In the genomic region with DNA sequence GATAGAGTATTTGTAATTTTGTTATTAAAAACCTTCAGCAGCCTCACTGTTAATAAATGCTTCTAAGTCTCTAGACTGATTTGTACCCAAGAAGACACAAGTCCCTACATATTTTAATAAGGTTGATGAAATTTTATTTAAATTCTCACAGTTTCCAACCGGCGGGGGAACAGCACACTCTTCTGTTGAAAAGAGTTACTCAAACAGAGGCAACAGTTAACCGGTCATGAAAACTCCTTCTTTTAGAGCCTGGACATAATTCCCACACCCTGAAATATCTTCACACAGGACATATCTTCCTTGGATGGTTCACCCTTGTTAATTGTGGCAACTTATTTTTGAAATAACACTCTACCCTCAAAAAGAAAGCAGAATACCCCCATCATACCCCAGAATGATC, we compare ENCODE assay signal across 9 cellular contexts.
A peak's percentile ranks its signal among the peaks of the same experiment; 100 is the strongest.
DNase-seq lines count a peak whose midpoint lies in the region; ATAC-seq, FAIRE-seq and TF ChIP-seq lines count a peak whose summit lies in the region.
"Had no signal": no experiment of that assay in that cellular context is flagged by ENCODE, and none has a peak within 500 bp of the region (broad histone marks: within the 10 kb centered on the region; RNA-seq: fewer than 3 reads in every experiment).

No MANE protein-coding gene starts in this region.

- TF ChIP-seq CTCF in Loucy (conservative IDR thresholded peaks at IDR 0.05; ENCODE audit: low read length) (peak; percentile 49), right atrium auricular region (IDR thresholded peaks at IDR 0.05) (peak; percentile 24 to 66), prostate gland (IDR thresholded peaks at IDR 0.05) (peak in 2 of 4 experiments; percentile 8 to 65)

- peaks cover 80% of the 10 kb centered on the region for H3K79me2 ChIP-seq in Loucy (ENCODE audit: insufficient read depth, low read length)

- intact Hi-C loops in prostate gland (cut with DNase I): loop anchor here (5.0 to 10.0 kb wide), 3 partner anchors 278 to 770 kb away; a partner anchor contains a TSS

- H3K9me3 Mint-ChIP-seq in activated naive CD4-positive, alpha-beta T cell treated with anti-CD3 and anti-CD28 coated beads, Interleukin-2, amount 50 U/mL, for 24 hours: no peaks in the 10 kb centered on the region

- peak overlapping the region; percentile 97 for H3K4me3 Mint-ChIP-seq in activated naive CD4-positive, alpha-beta T cell treated with anti-CD3 and anti-CD28 coated beads, Interleukin-2, amount 50 U/mL, for 24 hours

- peak overlapping the region; percentile 77 to 84 for H3K27ac ChIP-seq in right atrium auricular region
- peak overlapping the region; percentile 80 to 83 for H3K27ac ChIP-seq in prostate gland

- H4K20me1 ChIP-seq in Loucy (ENCODE audit: insufficient read depth, low read length, poor library complexity, severe bottlenecking): peaks cover 4% of the 10 kb centered on the region

- H3K36me3 ChIP-seq in Loucy (ENCODE audit: insufficient read depth, low read length) (no peaks in the 10 kb centered on the region), right atrium auricular region (no peaks in the 10 kb centered on the region), prostate gland (no peaks in the 10 kb centered on the region)

- H3K9me3 ChIP-seq in Loucy (ENCODE audit: insufficient read depth, low read depth, low read length) (no peaks in the 10 kb centered on the region), right atrium auricular region (no peaks in the 10 kb centered on the region), prostate gland (no peaks in the 10 kb centered on the region)

- no peaks in the 10 kb centered on the region for H3K27me3 ChIP-seq in Loucy (ENCODE audit: insufficient read depth, low read length, poor library complexity, severe bottlenecking)
- no peaks in the 10 kb centered on the region for H3K27me3 ChIP-seq in right atrium auricular region
- no peaks in the 10 kb centered on the region for H3K27me3 ChIP-seq in prostate gland (replicated peaks; ENCODE audit: insufficient read depth)

- H3K9me2 ChIP-seq in Loucy (replicated peaks; ENCODE audit: low read depth, low read length): no peaks in the 10 kb centered on the region

- H2AFZ ChIP-seq in Loucy (ENCODE audit: low read length): peak overlapping the region; percentile 57; the same call in 1 of the 2 replicates

- FAIRE-seq in H54 (lab: Jason Lieb, UNC): no peak
- FAIRE-seq: keratinocyte had no signal

- H3K9ac ChIP-seq in Loucy (ENCODE audit: low read depth, low read length, poor library complexity, severe bottlenecking): peak overlapping the region; percentile 75

- H3K4me1 Mint-ChIP-seq in activated naive CD4-positive, alpha-beta T cell treated with anti-CD3 and anti-CD28 coated beads, Interleukin-2, amount 50 U/mL, for 24 hours: peaks cover 74% of the 10 kb centered on the region

- peak overlapping the region; percentile 100 for H3K27ac Mint-ChIP-seq in activated naive CD4-positive, alpha-beta T cell treated with anti-CD3 and anti-CD28 coated beads, Interleukin-2, amount 50 U/mL, for 24 hours

- peaks cover 79% of the 10 kb centered on the region for H3K4me1 ChIP-seq in Loucy (ENCODE audit: insufficient read depth, low read length, poor library complexity, severe bottlenecking)
- H3K4me1 ChIP-seq in right atrium auricular region: peaks cover 0 to 23% of the 10 kb centered on the region in 2 donors
- H3K4me1 ChIP-seq in prostate gland (replicated peaks): no peaks in the 10 kb centered on the region

- H3K27me3 Mint-ChIP-seq in activated naive CD4-positive, alpha-beta T cell treated with anti-CD3 and anti-CD28 coated beads, Interleukin-2, amount 50 U/mL, for 24 hours: no peaks in the 10 kb centered on the region

- 10% methylated on average over 3 of the region's 3 CpGs for WGBS in prostate gland

- H3K4me3 ChIP-seq in Loucy (ENCODE audit: low read length, poor library complexity, severe bottlenecking) (peak overlapping the region; percentile 73), right atrium auricular region (peak overlapping the region; percentile 24 to 42), prostate gland (peak overlapping the region; percentile 15 to 28)

- peak overlapping the region; percentile 85 for H3K4me2 ChIP-seq in Loucy (ENCODE audit: low read depth, low read length, poor library complexity, severe bottlenecking)

- peaks cover 6% of the 10 kb centered on the region; the same call in 1 of the 2 replicates for H3F3A ChIP-seq in Loucy (ENCODE audit: low read depth)

- TF ChIP-seq POLR2A in prostate gland (IDR thresholded peaks at IDR 0.05): no peak
- no peak for TF ChIP-seq POLR2A in H54 (IDR thresholded peaks at IDR 0.05; ENCODE audit: low read depth, low read length)

- peaks cover 20% of the 10 kb centered on the region for H3K36me3 Mint-ChIP-seq in activated naive CD4-positive, alpha-beta T cell treated with anti-CD3 and anti-CD28 coated beads, Interleukin-2, amount 50 U/mL, for 24 hours

- DNase-seq in right atrium auricular region (ENCODE audit: low spot score) (no peak), prostate gland (ENCODE audit: low spot score) (peak; percentile 22), H54 (ENCODE audit: insufficient read length, low spot score) (no peak), iPS-NIHi7 (ENCODE audit: extremely low spot score) (no peak)

- ATAC-seq in GM21529 (IDR thresholded peaks at IDR 0.05; ENCODE audit: unreplicated experiment) (no peak), HG03025 (IDR thresholded peaks at IDR 0.05; ENCODE audit: low FRiP score, unreplicated experiment) (no peak)

Comparison
In these comparisons a context has a peak if more than half of its experiments do, and no peak if none do; other contexts are left out.
1. H3K4me3 ChIP-seq: peak in every context shown above with its lines; median percentile 73 in Loucy; 33 in right atrium auricular region; 22 in prostate gland.